In the genomic region with DNA sequence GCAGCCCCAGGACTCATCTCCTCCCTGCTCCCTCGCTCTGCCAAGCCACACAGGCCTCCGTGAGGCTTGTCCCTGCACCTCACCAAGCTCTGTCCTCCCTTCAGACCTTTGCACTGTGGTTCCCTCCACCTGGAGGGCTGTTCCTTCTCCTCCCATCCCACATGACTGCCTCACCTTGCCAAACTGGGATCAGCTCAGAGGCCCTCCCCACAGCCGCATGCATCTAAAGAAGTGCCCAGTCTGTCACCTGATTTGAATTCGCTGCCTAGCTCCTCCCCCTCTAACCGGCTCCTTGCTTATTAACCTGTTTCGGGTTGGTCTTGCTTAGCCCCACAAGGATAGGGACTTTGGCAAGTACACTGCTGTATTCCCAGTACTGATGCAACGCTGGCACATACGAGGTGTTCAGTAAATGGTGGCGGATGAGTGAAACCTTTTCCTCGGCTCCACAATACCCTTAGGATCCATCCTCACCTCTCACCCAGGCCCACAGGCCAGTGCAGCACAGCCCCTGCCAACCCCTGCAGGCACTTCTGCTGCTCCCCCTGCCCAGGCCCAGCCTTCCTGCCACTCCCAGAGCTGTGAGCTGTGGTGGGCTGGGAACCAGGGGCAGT, we compare ENCODE assay signal across 11 cellular contexts. TPM values are rescaled to one million over a fixed set of nuclear protein-coding genes. Genes with fewer than 3 reads are reported as not detected.
DNase-seq lines count a peak whose midpoint lies in the region; ATAC-seq and TF ChIP-seq lines count a peak whose summit lies in the region.
"Had no signal": no experiment of that assay in that cellular context is flagged by ENCODE, and none has a peak within 500 bp of the region (broad histone marks: within the 10 kb centered on the region; RNA-seq: fewer than 3 reads in every experiment).

No MANE protein-coding gene starts in this region.

- H3K4me3 ChIP-seq in BLaER1 treated with 17β-estradiol and CSF1 and Interleukin-3, amounts not matched to agents 10 nM and 100 nM = peak overlapping the region in 3 of 10 experiments; percentile 13 to 55 (median 52); a peak in 5 of 20 replicates

- ATAC-seq in natural killer cell = no peak

- peak overlapping the region in 10 of 11 experiments; percentile 65 to 93 (median 78); a peak in 18 of 22 replicates for H3K27ac ChIP-seq in BLaER1 treated with 17β-estradiol and CSF1 and Interleukin-3, amounts not matched to agents 10 nM and 100 nM
- peak overlapping the region; percentile 31 for H3K27ac ChIP-seq in epithelial cell of prostate

- H3K9me3 ChIP-seq in BLaER1 treated with 17β-estradiol and CSF1 and Interleukin-3, amounts not matched to agents 10 nM and 100 nM (replicated peaks in 1 of 11) = no peaks in the 10 kb centered on the region

- peak overlapping the region; percentile 99 for H3K27ac Mint-ChIP-seq in natural killer cell

- peak overlapping the region; percentile 58 to 96 (median 81); a peak in 18 of 22 replicates for H3K9ac ChIP-seq in BLaER1 treated with 17β-estradiol and CSF1 and Interleukin-3, amounts not matched to agents 10 nM and 100 nM

- peaks cover 0 to 25% (median 10%) of the 10 kb centered on the region in 11 experiments; a peak in 11 of 22 replicates for H3K36me3 ChIP-seq in BLaER1 treated with 17β-estradiol and CSF1 and Interleukin-3, amounts not matched to agents 10 nM and 100 nM

- peaks cover 54 to 76% of the 10 kb centered on the region in 2 donors for H3K4me1 Mint-ChIP-seq in natural killer cell

- no peaks in the 10 kb centered on the region for H3K9me3 Mint-ChIP-seq in natural killer cell

- peak; percentile 60 to 81 for DNase-seq in NCI-H526 (lab: John Stamatoyannopoulos, UW)
- DNase-seq in epithelial cell of prostate (ENCODE audit: low read depth, low spot score) = no peak
- no peak for DNase-seq in natural killer cell
- no peak for DNase-seq in DMS79 (lab: John Stamatoyannopoulos, UW)
- DNase-seq in NCI-H1092 treated with DMSO at 0.1 percent for 48 hours (lab: John Stamatoyannopoulos, UW) = no peak
- DNase-seq in iPS-NIHi7 (ENCODE audit: extremely low spot score) = no peak
- DNase-seq in NCI-H2171 (lab: John Stamatoyannopoulos, UW) = no peak
- DNase-seq: activated CD8-positive, alpha-beta memory T cell treated with anti-CD3 and anti-CD28 coated beads, Interleukin-2, amount 50 U/mL, for 4 hours; COR-L47; NCI-H748 treated with DMSO at 0.1 percent for 48 hours had no signal

- peaks cover 75 to 90% (median 84%) of the 10 kb centered on the region in 11 experiments; a peak in 21 of 22 replicates for H4K20me1 ChIP-seq in BLaER1 treated with 17β-estradiol and CSF1 and Interleukin-3, amounts not matched to agents 10 nM and 100 nM

- H3K4me2 ChIP-seq in BLaER1 treated with 17β-estradiol and CSF1 and Interleukin-3, amounts not matched to agents 10 nM and 100 nM = peak overlapping the region; percentile 83 to 99 (median 93)

- H3K27me3 Mint-ChIP-seq in natural killer cell (ENCODE audit: low read depth in 2 of 2) = no peaks in the 10 kb centered on the region

- H3K36me3 Mint-ChIP-seq in natural killer cell = no peaks in the 10 kb centered on the region

- TF ChIP-seq CTCF in natural killer cell (IDR thresholded peaks at IDR 0.05) = no peak

- H3K27me3 ChIP-seq in BLaER1 treated with 17β-estradiol and CSF1 and Interleukin-3, amounts not matched to agents 10 nM and 100 nM = no peaks in the 10 kb centered on the region

- H3K4me3 Mint-ChIP-seq in natural killer cell = peak overlapping the region; percentile 85

- intact Hi-C loops in natural killer cell (cut with micrococcal nuclease) = loop anchor here (5.0 to 10.0 kb wide), 2 partner anchors 67 to 136 kb away; a partner anchor contains a TSS

- H3K4me1 ChIP-seq in BLaER1 treated with 17β-estradiol and CSF1 and Interleukin-3, amounts not matched to agents 10 nM and 100 nM = peaks cover 68 to 89% (median 86%) of the 10 kb centered on the region in 10 experiments

RNA-seq across cellular contexts. Expression of a gene that starts 4.4 kb away (rescaled TPM):
- 100 to 1,000 TPM; 234 to 292 (median 261) TPM for total RNA-seq in natural killer cell

RNA-seq across cellular contexts. Expression of a gene that starts 54.2 kb away (rescaled TPM):
- total RNA-seq in natural killer cell = 1 to 10 TPM; 1.2 to 1.8 (median 1.2) TPM

Comparison
In these comparisons a context has a peak if more than half of its experiments do, and no peak if none do; other contexts are left out.
1. DNase-seq: peak in NCI-H526 (2 of 2); none in epithelial cell of prostate (single experiment), natural killer cell (single experiment), DMS79 (single experiment), NCI-H1092 treated with DMSO at 0.1 percent for 48 hours (single experiment), iPS-NIHi7 (single experiment) and NCI-H2171 (single experiment).